Comparison of ENCODE assay signal across 8 cellular contexts in genomic region chr9:20604561-20604960, GRCh38. TPM values are rescaled to one million over a fixed set of nuclear protein-coding genes. Genes with fewer than 3 reads are reported as not detected.
A peak's percentile ranks its signal among the peaks of the same experiment; 100 is the strongest.
DNase-seq lines count a peak whose midpoint lies in the region; ATAC-seq, FAIRE-seq and TF ChIP-seq lines count a peak whose summit lies in the region.

No MANE protein-coding gene starts in this region.

- POLR2A ChIA-PET in A673 (lab: Charles Lee; ENCODE audit: low non-redundant PET): no interaction called here

- TF ChIP-seq CTCF in A673 (conservative IDR thresholded peaks at IDR 0.05; ENCODE audit: low read depth, low read length): no peak

- H3K27ac Mint-ChIP-seq in stimulated activated effector memory CD8-positive, alpha-beta T cell treated with anti-CD3 and anti-CD28 coated beads, Interleukin-12 subunit alpha, Interleukin-12 subunit beta, amount 100 ng/mL, for 72 hours: no peak overlapping the region

- H3K9ac ChIP-seq in duodenal mucosa (ENCODE audit: low read depth in 1 of 2, low read length in 2 of 2): peak overlapping the region in 1 of 2 donors; percentile 35

- intact Hi-C loops in A673 (cut with micrococcal nuclease; ENCODE audit: unreplicated experiment): no loop called here

- FAIRE-seq in GM19239 (lab: Jason Lieb, UNC): peak; percentile 96

- H3K4me1 Mint-ChIP-seq in stimulated activated effector memory CD8-positive, alpha-beta T cell treated with anti-CD3 and anti-CD28 coated beads, Interleukin-12 subunit alpha, Interleukin-12 subunit beta, amount 100 ng/mL, for 72 hours: peaks cover 39% of the 10 kb centered on the region

- H3K9me3 ChIP-seq in A673 (ENCODE audit: low read depth, low read length, poor library complexity, severe bottlenecking) (no peaks in the 10 kb centered on the region), duodenal mucosa (ENCODE audit: control insufficient read depth in 1 of 2, low read length in 2 of 2) (no peaks in the 10 kb centered on the region)

- peak overlapping the region; percentile 6 for H3K4me3 Mint-ChIP-seq in stimulated activated effector memory CD8-positive, alpha-beta T cell treated with anti-CD3 and anti-CD28 coated beads, Interleukin-12 subunit alpha, Interleukin-12 subunit beta, amount 100 ng/mL, for 72 hours

- no peaks in the 10 kb centered on the region for H3K36me3 ChIP-seq in A673 (ENCODE audit: insufficient read depth, low read length, poor library complexity, severe bottlenecking)
- H3K36me3 ChIP-seq in duodenal mucosa (ENCODE audit: control insufficient read depth in 1 of 2, insufficient read depth in 2 of 2, low read length in 2 of 2): no peaks in the 10 kb centered on the region

- H3K36me3 Mint-ChIP-seq in stimulated activated effector memory CD8-positive, alpha-beta T cell treated with anti-CD3 and anti-CD28 coated beads, Interleukin-12 subunit alpha, Interleukin-12 subunit beta, amount 100 ng/mL, for 72 hours: no peaks in the 10 kb centered on the region

- no peaks in the 10 kb centered on the region for H3K9me3 Mint-ChIP-seq in stimulated activated effector memory CD8-positive, alpha-beta T cell treated with anti-CD3 and anti-CD28 coated beads, Interleukin-12 subunit alpha, Interleukin-12 subunit beta, amount 100 ng/mL, for 72 hours

- no peak overlapping the region for H3K27ac ChIP-seq in A673 (ENCODE audit: low read depth, low read length, poor library complexity, severe bottlenecking)
- H3K27ac ChIP-seq in duodenal mucosa (ENCODE audit: low read depth, low read length): no peak overlapping the region
- no peak overlapping the region for H3K27ac ChIP-seq in substantia nigra (ENCODE audit: low read depth, low read length, poor library complexity, severe bottlenecking)

- ATAC-seq in HG03378 (IDR thresholded peaks at IDR 0.05; ENCODE audit: unreplicated experiment): peak; percentile 77
- no peak for ATAC-seq in stimulated activated effector memory CD8-positive, alpha-beta T cell treated with anti-CD3 and anti-CD28 coated beads, Interleukin-12 subunit alpha, Interleukin-12 subunit beta, amount 100 ng/mL, for 72 hours

- H3K4me1 ChIP-seq in A673 (ENCODE audit: insufficient read depth, low read length, poor library complexity, severe bottlenecking) (peaks cover 65% of the 10 kb centered on the region), duodenal mucosa (ENCODE audit: control insufficient read depth in 1 of 2, insufficient read depth in 2 of 2, low read length in 2 of 2) (peaks cover 0 to 31% of the 10 kb centered on the region in 2 donors)

- H3K27me3 ChIP-seq in A673 (replicated peaks; ENCODE audit: insufficient read depth, low read depth, low read length, poor library complexity) (no peaks in the 10 kb centered on the region), duodenal mucosa (ENCODE audit: control insufficient read depth in 1 of 2, insufficient read depth in 2 of 2, low read length in 2 of 2) (no peaks in the 10 kb centered on the region)

- DNase-seq in A673 (ENCODE audit: low spot score) (no peak), GM19239 (ENCODE audit: insufficient read length, low spot score) (no peak), substantia nigra (lab: John Stamatoyannopoulos, UW) (no peak), GOT3 (lab: John Stamatoyannopoulos, UW) (no peak), DMS79 (lab: John Stamatoyannopoulos, UW) (no peak)
- no peak for DNase-seq in stimulated activated effector memory CD8-positive, alpha-beta T cell treated with anti-CD3 and anti-CD28 coated beads, Interleukin-12 subunit alpha, Interleukin-12 subunit beta, amount 100 ng/mL, for 72 hours (ENCODE audit: low spot score in 2 of 2)

- H3K4me3 ChIP-seq in A673 (ENCODE audit: low read depth, low read length, poor library complexity, severe bottlenecking) (peak overlapping the region; percentile 7), duodenal mucosa (ENCODE audit: low read depth in 1 of 2, low read length in 2 of 2) (peak overlapping the region; percentile 7 to 55)

- CTCF ChIA-PET in A673 (lab: Charles Lee): no interaction called here

- no TSS peak for BruUV-seq in A673 (replicated peaks; lab: Mats Ljungman, UMichigan)

RNA-seq across cellular contexts. Expression of gene MLLT3, which starts 17.7 kb away (rescaled TPM):
- total RNA-seq in A673 (2021): 24.2 and 28.5 TPM in 2 replicates
